1 cellular context compared by ENCODE assay signal in the genomic region with DNA sequence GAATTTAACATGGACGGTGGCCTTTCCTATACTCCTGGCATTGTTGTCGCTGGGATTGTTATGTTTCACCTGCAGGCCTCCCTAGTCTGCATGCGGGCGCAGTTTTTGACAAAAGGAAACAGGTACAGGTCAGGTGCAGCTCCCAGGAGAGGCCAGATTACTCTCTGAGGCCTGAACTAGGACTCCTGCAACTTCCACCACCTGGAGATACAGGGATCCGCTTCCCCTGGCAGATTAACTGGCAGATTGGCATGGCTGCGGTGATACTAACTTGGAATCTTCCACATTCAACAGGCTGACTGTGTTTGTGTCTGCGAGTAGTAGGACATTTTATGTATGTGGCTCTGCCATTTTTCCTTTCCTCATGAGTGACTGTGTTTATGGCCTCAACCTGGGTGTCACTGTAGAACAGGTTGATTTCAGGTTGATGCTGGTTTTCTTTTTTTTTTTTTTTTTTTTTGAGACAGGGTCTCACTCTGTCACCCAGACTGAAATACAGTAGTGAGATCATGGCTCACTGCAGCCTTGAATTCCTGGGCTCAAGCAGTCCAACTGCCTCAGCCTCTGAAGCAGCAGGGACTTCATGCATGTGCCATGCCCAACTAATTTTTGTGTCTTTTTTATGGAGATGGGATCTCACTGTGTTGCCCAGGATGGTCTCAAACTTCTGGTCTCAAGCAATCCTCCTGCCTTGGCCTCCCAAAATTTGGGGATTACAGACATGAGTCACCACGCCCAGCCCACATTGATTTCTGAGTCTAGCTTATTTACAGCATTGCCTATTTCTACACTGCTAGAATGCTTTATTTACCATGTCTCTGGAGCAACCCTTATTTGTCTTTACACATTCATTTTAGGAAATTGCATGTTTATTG.
A peak's percentile ranks its signal among the peaks of the same experiment; 100 is the strongest.
TF ChIP-seq lines count a peak whose summit lies in the region.

No MANE protein-coding gene starts in this region.

TF ChIP-seq in K562, 482 proteins besides CTCF, POLR2A, EP300 and RAD21 (continued from another document and continues in another):
- TF ChIP-seq, protein P1, sequence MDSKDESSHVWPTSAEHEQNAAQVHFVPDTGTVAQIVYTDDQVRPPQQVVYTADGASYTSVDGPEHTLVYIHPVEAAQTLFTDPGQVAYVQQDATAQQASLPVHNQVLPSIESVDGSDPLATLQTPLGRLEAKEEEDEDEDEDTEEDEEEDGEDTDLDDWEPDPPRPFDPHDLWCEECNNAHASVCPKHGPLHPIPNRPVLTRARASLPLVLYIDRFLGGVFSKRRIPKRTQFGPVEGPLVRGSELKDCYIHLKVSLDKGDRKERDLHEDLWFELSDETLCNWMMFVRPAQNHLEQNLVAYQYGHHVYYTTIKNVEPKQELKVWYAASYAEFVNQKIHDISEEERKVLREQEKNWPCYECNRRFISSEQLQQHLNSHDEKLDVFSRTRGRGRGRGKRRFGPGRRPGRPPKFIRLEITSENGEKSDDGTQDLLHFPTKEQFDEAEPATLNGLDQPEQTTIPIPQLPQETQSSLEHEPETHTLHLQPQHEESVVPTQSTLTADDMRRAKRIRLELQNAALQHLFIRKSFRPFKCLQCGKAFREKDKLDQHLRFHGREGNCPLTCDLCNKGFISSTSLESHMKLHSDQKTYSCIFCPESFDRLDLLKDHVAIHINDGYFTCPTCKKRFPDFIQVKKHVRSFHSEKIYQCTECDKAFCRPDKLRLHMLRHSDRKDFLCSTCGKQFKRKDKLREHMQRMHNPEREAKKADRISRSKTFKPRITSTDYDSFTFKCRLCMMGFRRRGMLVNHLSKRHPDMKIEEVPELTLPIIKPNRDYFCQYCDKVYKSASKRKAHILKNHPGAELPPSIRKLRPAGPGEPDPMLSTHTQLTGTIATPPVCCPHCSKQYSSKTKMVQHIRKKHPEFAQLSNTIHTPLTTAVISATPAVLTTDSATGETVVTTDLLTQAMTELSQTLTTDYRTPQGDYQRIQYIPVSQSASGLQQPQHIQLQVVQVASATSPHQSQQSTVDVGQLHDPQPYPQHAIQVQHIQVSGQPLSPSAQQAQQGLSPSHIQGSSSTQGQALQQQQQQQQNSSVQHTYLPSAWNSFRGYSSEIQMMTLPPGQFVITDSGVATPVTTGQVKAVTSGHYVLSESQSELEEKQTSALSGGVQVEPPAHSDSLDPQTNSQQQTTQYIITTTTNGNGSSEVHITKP (IDR thresholded peaks at IDR 0.05; ENCODE audit: partially characterized antibody), result no peak
- TF ChIP-seq XRCC3 (IDR thresholded peaks at IDR 0.05) (no peak), ATF1 (CRISPR knock-in tag; IDR thresholded peaks at IDR 0.05) (no peak), ATF1 (tag; IDR thresholded peaks at IDR 0.05) (no peak), MEF2A (IDR thresholded peaks at IDR 0.05; ENCODE audit: control insufficient read depth, low read depth, low read length) (no peak), ERF (CRISPR knock-in tag; IDR thresholded peaks at IDR 0.05) (no peak), CBX1 (IDR thresholded peaks at IDR 0.05; ENCODE audit: low read depth) (no peak), ZNF384 (IDR thresholded peaks at IDR 0.05; ENCODE audit: low read depth, low read length) (peak; percentile 13; the same call in 1 of the 2 replicates), ZFX (CRISPR knock-in tag; IDR thresholded peaks at IDR 0.05) (peak; percentile 55), SIX5 (IDR thresholded peaks at IDR 0.05; ENCODE audit: borderline replicate concordance in 1 of 2, insufficient read depth in 1 of 2, low read depth in 1 of 2, low read length in 2 of 2) (no peak), ZFP30 (CRISPR knock-in tag; IDR thresholded peaks at IDR 0.05; ENCODE audit: borderline replicate concordance) (no peak), KDM5B (IDR thresholded peaks at IDR 0.05; ENCODE audit: insufficient replicate concordance, low read depth, low read length) (no peak), SIRT6 (IDR thresholded peaks at IDR 0.05; ENCODE audit: low read depth, low read length) (no peak), FOXA3 (CRISPR knock-in tag; conservative IDR thresholded peaks at IDR 0.05 in 1 of 2, IDR thresholded peaks at IDR 0.05 in 1 of 2) (0 out of 4 replicates have a peak, but pooled peaks of 1 of the 2 experiments have one; percentile 36), MIER1 (IDR thresholded peaks at IDR 0.05; ENCODE audit: low read depth) (no peak), ASH1L (IDR thresholded peaks at IDR 0.05; ENCODE audit: borderline replicate concordance, low read depth, partially characterized antibody) (no peak), SMAD3 (CRISPR knock-in tag; conservative IDR thresholded peaks at IDR 0.05) (no peak), ZNF23 (CRISPR knock-in tag; IDR thresholded peaks at IDR 0.05) (no peak), HDAC2 (IDR thresholded peaks at IDR 0.05) (no peak), FIP1L1 (IDR thresholded peaks at IDR 0.05; ENCODE audit: low read depth, low read length, poor library complexity, severe bottlenecking) (no peak), CAMTA2 (CRISPR knock-in tag; conservative IDR thresholded peaks at IDR 0.05) (no peak), SRSF7 (optimal IDR thresholded peaks at IDR 0.05; ENCODE audit: low read depth, low read length) (no peak), RBM25 (IDR thresholded peaks at IDR 0.05; ENCODE audit: low read depth, low read length, severe bottlenecking) (peak; percentile 65), DACH1 (IDR thresholded peaks at IDR 0.05; ENCODE audit: partially characterized antibody) (no peak), CXXC5 (CRISPR knock-in tag; IDR thresholded peaks at IDR 0.05) (no peak), BCOR (IDR thresholded peaks at IDR 0.05) (0 out of 2 replicates have a peak, but pooled peaks have one; percentile 24), XRCC5 (IDR thresholded peaks at IDR 0.05; ENCODE audit: low read depth, low read length) (no peak), ZNF274 (IDR thresholded peaks at IDR 0.05; ENCODE audit: borderline replicate concordance, low read depth, low read length) (no peak), HCFC1 (IDR thresholded peaks at IDR 0.05; ENCODE audit: low read depth, low read length) (no peak), KDM1A (IDR thresholded peaks at IDR 0.05) (0 out of 4 replicates have a peak, but pooled peaks of 1 of the 2 experiments have one; percentile 35), BRD9 (IDR thresholded peaks at IDR 0.05; ENCODE audit: low read depth, partially characterized antibody) (no peak), DMBX1 (CRISPR knock-in tag; IDR thresholded peaks at IDR 0.05; ENCODE audit: borderline replicate concordance) (no peak), HMG20A (CRISPR knock-in tag; conservative IDR thresholded peaks at IDR 0.05) (no peak), TAF15 (IDR thresholded peaks at IDR 0.05; ENCODE audit: low read depth, low read length) (no peak), KHSRP (IDR thresholded peaks at IDR 0.05) (no peak)
- TF ChIP-seq, protein P2, sequence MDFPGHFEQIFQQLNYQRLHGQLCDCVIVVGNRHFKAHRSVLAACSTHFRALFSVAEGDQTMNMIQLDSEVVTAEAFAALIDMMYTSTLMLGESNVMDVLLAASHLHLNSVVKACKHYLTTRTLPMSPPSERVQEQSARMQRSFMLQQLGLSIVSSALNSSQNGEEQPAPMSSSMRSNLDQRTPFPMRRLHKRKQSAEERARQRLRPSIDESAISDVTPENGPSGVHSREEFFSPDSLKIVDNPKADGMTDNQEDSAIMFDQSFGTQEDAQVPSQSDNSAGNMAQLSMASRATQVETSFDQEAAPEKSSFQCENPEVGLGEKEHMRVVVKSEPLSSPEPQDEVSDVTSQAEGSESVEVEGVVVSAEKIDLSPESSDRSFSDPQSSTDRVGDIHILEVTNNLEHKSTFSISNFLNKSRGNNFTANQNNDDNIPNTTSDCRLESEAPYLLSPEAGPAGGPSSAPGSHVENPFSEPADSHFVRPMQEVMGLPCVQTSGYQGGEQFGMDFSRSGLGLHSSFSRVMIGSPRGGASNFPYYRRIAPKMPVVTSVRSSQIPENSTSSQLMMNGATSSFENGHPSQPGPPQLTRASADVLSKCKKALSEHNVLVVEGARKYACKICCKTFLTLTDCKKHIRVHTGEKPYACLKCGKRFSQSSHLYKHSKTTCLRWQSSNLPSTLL (IDR thresholded peaks at IDR 0.05), result no peak
- TF ChIP-seq, protein P3, sequence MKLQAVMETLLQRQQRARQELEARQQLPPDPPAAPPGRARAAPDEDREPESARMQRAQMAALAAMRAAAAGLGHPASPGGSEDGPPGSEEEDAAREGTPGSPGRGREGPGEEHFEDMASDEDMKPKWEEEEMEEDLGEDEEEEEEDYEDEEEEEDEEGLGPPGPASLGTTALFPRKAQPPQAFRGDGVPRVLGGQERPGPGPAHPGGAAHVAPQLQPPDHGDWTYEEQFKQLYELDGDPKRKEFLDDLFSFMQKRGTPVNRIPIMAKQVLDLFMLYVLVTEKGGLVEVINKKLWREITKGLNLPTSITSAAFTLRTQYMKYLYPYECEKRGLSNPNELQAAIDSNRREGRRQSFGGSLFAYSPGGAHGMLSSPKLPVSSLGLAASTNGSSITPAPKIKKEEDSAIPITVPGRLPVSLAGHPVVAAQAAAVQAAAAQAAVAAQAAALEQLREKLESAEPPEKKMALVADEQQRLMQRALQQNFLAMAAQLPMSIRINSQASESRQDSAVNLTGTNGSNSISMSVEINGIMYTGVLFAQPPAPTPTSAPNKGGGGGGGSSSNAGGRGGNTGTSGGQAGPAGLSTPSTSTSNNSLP (IDR thresholded peaks at IDR 0.05; ENCODE audit: borderline replicate concordance, low read depth, low read length), result no peak
- TF ChIP-seq, protein P4, sequence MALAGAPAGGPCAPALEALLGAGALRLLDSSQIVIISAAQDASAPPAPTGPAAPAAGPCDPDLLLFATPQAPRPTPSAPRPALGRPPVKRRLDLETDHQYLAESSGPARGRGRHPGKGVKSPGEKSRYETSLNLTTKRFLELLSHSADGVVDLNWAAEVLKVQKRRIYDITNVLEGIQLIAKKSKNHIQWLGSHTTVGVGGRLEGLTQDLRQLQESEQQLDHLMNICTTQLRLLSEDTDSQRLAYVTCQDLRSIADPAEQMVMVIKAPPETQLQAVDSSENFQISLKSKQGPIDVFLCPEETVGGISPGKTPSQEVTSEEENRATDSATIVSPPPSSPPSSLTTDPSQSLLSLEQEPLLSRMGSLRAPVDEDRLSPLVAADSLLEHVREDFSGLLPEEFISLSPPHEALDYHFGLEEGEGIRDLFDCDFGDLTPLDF (CRISPR knock-in tag; IDR thresholded peaks at IDR 0.05), result no peak
- TF ChIP-seq, protein P5, sequence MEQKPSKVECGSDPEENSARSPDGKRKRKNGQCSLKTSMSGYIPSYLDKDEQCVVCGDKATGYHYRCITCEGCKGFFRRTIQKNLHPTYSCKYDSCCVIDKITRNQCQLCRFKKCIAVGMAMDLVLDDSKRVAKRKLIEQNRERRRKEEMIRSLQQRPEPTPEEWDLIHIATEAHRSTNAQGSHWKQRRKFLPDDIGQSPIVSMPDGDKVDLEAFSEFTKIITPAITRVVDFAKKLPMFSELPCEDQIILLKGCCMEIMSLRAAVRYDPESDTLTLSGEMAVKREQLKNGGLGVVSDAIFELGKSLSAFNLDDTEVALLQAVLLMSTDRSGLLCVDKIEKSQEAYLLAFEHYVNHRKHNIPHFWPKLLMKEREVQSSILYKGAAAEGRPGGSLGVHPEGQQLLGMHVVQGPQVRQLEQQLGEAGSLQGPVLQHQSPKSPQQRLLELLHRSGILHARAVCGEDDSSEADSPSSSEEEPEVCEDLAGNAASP (IDR thresholded peaks at IDR 0.05), result no peak
- TF ChIP-seq, protein P6, sequence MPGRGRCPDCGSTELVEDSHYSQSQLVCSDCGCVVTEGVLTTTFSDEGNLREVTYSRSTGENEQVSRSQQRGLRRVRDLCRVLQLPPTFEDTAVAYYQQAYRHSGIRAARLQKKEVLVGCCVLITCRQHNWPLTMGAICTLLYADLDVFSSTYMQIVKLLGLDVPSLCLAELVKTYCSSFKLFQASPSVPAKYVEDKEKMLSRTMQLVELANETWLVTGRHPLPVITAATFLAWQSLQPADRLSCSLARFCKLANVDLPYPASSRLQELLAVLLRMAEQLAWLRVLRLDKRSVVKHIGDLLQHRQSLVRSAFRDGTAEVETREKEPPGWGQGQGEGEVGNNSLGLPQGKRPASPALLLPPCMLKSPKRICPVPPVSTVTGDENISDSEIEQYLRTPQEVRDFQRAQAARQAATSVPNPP (IDR thresholded peaks at IDR 0.05; ENCODE audit: borderline replicate concordance, insufficient read depth, insufficient read length), result no peak
- TF ChIP-seq, protein P7, sequence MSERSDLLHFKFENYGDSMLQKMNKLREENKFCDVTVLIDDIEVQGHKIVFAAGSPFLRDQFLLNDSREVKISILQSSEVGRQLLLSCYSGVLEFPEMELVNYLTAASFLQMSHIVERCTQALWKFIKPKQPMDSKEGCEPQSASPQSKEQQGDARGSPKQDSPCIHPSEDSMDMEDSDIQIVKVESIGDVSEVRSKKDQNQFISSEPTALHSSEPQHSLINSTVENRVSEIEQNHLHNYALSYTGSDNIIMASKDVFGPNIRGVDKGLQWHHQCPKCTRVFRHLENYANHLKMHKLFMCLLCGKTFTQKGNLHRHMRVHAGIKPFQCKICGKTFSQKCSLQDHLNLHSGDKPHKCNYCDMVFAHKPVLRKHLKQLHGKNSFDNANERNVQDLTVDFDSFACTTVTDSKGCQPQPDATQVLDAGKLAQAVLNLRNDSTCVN (CRISPR knock-in tag; IDR thresholded peaks at IDR 0.05), result no peak
- TF ChIP-seq, protein P8, sequence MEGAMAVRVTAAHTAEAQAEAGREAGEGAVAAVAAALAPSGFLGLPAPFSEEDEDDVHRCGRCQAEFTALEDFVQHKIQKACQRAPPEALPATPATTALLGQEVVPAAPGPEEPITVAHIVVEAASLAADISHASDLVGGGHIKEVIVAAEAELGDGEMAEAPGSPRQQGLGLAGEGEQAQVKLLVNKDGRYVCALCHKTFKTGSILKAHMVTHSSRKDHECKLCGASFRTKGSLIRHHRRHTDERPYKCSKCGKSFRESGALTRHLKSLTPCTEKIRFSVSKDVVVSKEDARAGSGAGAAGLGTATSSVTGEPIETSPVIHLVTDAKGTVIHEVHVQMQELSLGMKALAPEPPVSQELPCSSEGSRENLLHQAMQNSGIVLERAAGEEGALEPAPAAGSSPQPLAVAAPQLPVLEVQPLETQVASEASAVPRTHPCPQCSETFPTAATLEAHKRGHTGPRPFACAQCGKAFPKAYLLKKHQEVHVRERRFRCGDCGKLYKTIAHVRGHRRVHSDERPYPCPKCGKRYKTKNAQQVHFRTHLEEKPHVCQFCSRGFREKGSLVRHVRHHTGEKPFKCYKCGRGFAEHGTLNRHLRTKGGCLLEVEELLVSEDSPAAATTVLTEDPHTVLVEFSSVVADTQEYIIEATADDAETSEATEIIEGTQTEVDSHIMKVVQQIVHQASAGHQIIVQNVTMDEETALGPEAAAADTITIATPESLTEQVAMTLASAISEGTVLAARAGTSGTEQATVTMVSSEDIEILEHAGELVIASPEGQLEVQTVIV (CRISPR knock-in tag; IDR thresholded peaks at IDR 0.05; ENCODE audit: borderline replicate concordance), result no peak
- TF ChIP-seq, protein P9, sequence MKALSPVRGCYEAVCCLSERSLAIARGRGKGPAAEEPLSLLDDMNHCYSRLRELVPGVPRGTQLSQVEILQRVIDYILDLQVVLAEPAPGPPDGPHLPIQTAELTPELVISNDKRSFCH (CRISPR knock-in tag; IDR thresholded peaks at IDR 0.05), result no peak
- TF ChIP-seq, protein P9 (tag; IDR thresholded peaks at IDR 0.05), result no peak
